In genomic region chr14:102279688-102280348, GRCh38 we compare ENCODE assay signal across 1 cellular context.
TF ChIP-seq lines count a peak whose summit lies in the region.

No MANE protein-coding gene starts in this region.

TF ChIP-seq in GM23338, 12 proteins besides CTCF, POLR2A, EP300 and RAD21:
- TF ChIP-seq ZNF462 (CRISPR knock-in tag; IDR thresholded peaks at IDR 0.05), result no peak
- TF ChIP-seq EZH2phosphoT487 (IDR thresholded peaks at IDR 0.05; ENCODE audit: unreplicated experiment), result no peak
- no peak for TF ChIP-seq POLR2AphosphoS5 (IDR thresholded peaks at IDR 0.05; ENCODE audit: low read depth)
- TF ChIP-seq JUNB (IDR thresholded peaks at IDR 0.05; ENCODE audit: unreplicated experiment), result no peak
- no peak for TF ChIP-seq ETS1 (IDR thresholded peaks at IDR 0.05)
- TF ChIP-seq EZH2 (IDR thresholded peaks at IDR 0.05; ENCODE audit: low read depth, unreplicated experiment), result no peak
- no peak for TF ChIP-seq ZNF114 (CRISPR knock-in tag; IDR thresholded peaks at IDR 0.05)
- TF ChIP-seq STAT1 (IDR thresholded peaks at IDR 0.05; ENCODE audit: unreplicated experiment), result no peak
- no peak for TF ChIP-seq NANOG (IDR thresholded peaks at IDR 0.05; ENCODE audit: borderline replicate concordance)
- no peak for TF ChIP-seq ZNF331 (CRISPR knock-in tag; IDR thresholded peaks at IDR 0.05; ENCODE audit: low read depth)
- TF ChIP-seq REST (IDR thresholded peaks at IDR 0.05; ENCODE audit: unreplicated experiment), result no peak
- no peak for TF ChIP-seq CREB1 (CRISPR knock-in tag; IDR thresholded peaks at IDR 0.05; ENCODE audit: low read depth)
